ENCODE assay signal across 17 cellular contexts in the genomic region with DNA sequence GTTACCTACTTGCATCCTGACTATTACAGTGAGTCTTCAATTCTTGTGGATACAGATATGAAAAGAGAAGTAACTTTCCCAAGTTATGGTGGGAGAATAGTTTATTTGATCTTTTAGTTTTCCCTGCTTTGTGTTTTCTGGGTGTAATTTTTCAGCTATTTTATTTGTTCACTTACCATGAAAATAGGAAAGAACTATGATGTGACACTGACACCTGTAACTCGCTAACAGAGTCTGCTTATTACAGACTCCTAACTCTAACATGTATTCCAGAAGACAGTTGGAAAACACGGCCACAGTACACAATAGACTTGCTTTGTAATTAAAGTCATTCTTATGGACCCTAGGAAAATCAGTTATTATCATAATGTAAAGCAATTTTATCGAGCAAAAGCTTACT.
"Had no signal": no experiment of that assay in that cellular context is flagged by ENCODE, and none has a peak within 500 bp of the region (broad histone marks: within the 10 kb centered on the region; RNA-seq: fewer than 3 reads in every experiment).

No MANE protein-coding gene starts in this region.

- ATAC-seq: gastroesophageal sphincter, left colon, left ventricle myocardium superior, right cardiac atrium had no signal

- DNase-seq: esophagus squamous epithelium; foreskin fibroblast; immature natural killer cell; kidney; left colon; left ventricle myocardium superior; mesendoderm; naive B cell; posterior cingulate gyrus; right cardiac atrium; small intestine; stimulated activated CD4-positive, alpha-beta T cell treated with anti-CD3 and anti-CD28 coated beads, Interleukin-12 subunit alpha, Interleukin-12 subunit beta, amount 100 ng/mL, for 4 hours; stimulated activated naive CD4-positive, alpha-beta T cell; stomach; tibial artery; upper lobe of left lung had no signal
